Comparison of ENCODE assay signal across 8 cellular contexts in genomic region chr12:4148418-4149056, GRCh38.
DNase-seq lines count a peak whose midpoint lies in the region; ATAC-seq and TF ChIP-seq lines count a peak whose summit lies in the region.

No MANE protein-coding gene starts in this region.

- no TSS peak for BruUV-seq in A673 (replicated peaks; lab: Mats Ljungman, UMichigan)

- peaks cover 15% of the 10 kb centered on the region for H3K9me3 Mint-ChIP-seq in T-helper 1 cell treated with Interleukin-12 subunit alpha and Interleukin-12 subunit beta and Interleukin-4 antibody, amounts not matched to agents 30 μg/mL and 1 μg/mL, for 36 hours

- no peak for TF ChIP-seq CTCF in gastroesophageal sphincter (IDR thresholded peaks at IDR 0.05)
- TF ChIP-seq CTCF in A673 (conservative IDR thresholded peaks at IDR 0.05; ENCODE audit: low read depth, low read length), result no peak

- no peaks in the 10 kb centered on the region for H3K9me3 ChIP-seq in gastroesophageal sphincter
- H3K9me3 ChIP-seq in A673 (ENCODE audit: low read depth, low read length, poor library complexity, severe bottlenecking), result no peaks in the 10 kb centered on the region

- H3K27ac Mint-ChIP-seq in T-helper 1 cell treated with Interleukin-12 subunit alpha and Interleukin-12 subunit beta and Interleukin-4 antibody, amounts not matched to agents 30 μg/mL and 1 μg/mL, for 36 hours, result peak overlapping the region; percentile 87

- H3K36me3 ChIP-seq in gastroesophageal sphincter (no peaks in the 10 kb centered on the region), A673 (ENCODE audit: insufficient read depth, low read length, poor library complexity, severe bottlenecking) (no peaks in the 10 kb centered on the region)

- POLR2A ChIA-PET in A673 (lab: Charles Lee; ENCODE audit: low non-redundant PET), result no interaction called here

- ATAC-seq in GM18868 (IDR thresholded peaks at IDR 0.05; ENCODE audit: unreplicated experiment) (peak; percentile 64), HG02870 (IDR thresholded peaks at IDR 0.05; ENCODE audit: unreplicated experiment) (peak; percentile 41), gastroesophageal sphincter (peak; percentile 48)

- no peaks in the 10 kb centered on the region for H3K27me3 Mint-ChIP-seq in T-helper 1 cell treated with Interleukin-12 subunit alpha and Interleukin-12 subunit beta and Interleukin-4 antibody, amounts not matched to agents 30 μg/mL and 1 μg/mL, for 36 hours (ENCODE audit: low read depth)

- H3K27me3 ChIP-seq in gastroesophageal sphincter, result peaks cover 12% of the 10 kb centered on the region
- no peaks in the 10 kb centered on the region for H3K27me3 ChIP-seq in A673 (replicated peaks; ENCODE audit: insufficient read depth, low read depth, low read length, poor library complexity)

- no peak overlapping the region for H3K27ac ChIP-seq in gastroesophageal sphincter
- H3K27ac ChIP-seq in A673 (ENCODE audit: low read depth, low read length, poor library complexity, severe bottlenecking), result no peak overlapping the region

- CTCF ChIA-PET in A673 (lab: Charles Lee), result no interaction called here

- WGBS in gastroesophageal sphincter (ENCODE audit: low coverage in 1 of 2), 2 donors, result 50 to 90% methylated on average over 1 to 3 of the region's 5 CpGs

- H3K4me1 ChIP-seq in gastroesophageal sphincter (no peaks in the 10 kb centered on the region), A673 (ENCODE audit: insufficient read depth, low read length, poor library complexity, severe bottlenecking) (no peaks in the 10 kb centered on the region)

- H3K4me3 Mint-ChIP-seq in T-helper 1 cell treated with Interleukin-12 subunit alpha and Interleukin-12 subunit beta and Interleukin-4 antibody, amounts not matched to agents 30 μg/mL and 1 μg/mL, for 36 hours, result no peak overlapping the region

- H3K4me3 ChIP-seq in gastroesophageal sphincter (no peak overlapping the region), A673 (ENCODE audit: low read depth, low read length, poor library complexity, severe bottlenecking) (no peak overlapping the region)

- peaks cover 10% of the 10 kb centered on the region for H3K36me3 Mint-ChIP-seq in T-helper 1 cell treated with Interleukin-12 subunit alpha and Interleukin-12 subunit beta and Interleukin-4 antibody, amounts not matched to agents 30 μg/mL and 1 μg/mL, for 36 hours (ENCODE audit: low read depth)

- TF ChIP-seq EP300 in gastroesophageal sphincter (IDR thresholded peaks at IDR 0.05), result no peak

- no peak for TF ChIP-seq POLR2A in gastroesophageal sphincter (IDR thresholded peaks at IDR 0.05)

- intact Hi-C loops in A673 (cut with micrococcal nuclease; ENCODE audit: unreplicated experiment), result no loop called here

- DNase-seq in A673 (ENCODE audit: low spot score) (no peak), DMS79 treated with DMSO at 0.1 percent for 48 hours (lab: John Stamatoyannopoulos, UW) (no peak), NCI-H748 (lab: John Stamatoyannopoulos, UW; ENCODE audit: unreplicated experiment) (no peak), iPS-NIHi11 (ENCODE audit: low spot score) (no peak)

- H3K4me1 Mint-ChIP-seq in T-helper 1 cell treated with Interleukin-12 subunit alpha and Interleukin-12 subunit beta and Interleukin-4 antibody, amounts not matched to agents 30 μg/mL and 1 μg/mL, for 36 hours (ENCODE audit: low read depth), result peaks cover 85% of the 10 kb centered on the region
